Comparison of ENCODE assay signal across 12 cellular contexts in the genomic region with DNA sequence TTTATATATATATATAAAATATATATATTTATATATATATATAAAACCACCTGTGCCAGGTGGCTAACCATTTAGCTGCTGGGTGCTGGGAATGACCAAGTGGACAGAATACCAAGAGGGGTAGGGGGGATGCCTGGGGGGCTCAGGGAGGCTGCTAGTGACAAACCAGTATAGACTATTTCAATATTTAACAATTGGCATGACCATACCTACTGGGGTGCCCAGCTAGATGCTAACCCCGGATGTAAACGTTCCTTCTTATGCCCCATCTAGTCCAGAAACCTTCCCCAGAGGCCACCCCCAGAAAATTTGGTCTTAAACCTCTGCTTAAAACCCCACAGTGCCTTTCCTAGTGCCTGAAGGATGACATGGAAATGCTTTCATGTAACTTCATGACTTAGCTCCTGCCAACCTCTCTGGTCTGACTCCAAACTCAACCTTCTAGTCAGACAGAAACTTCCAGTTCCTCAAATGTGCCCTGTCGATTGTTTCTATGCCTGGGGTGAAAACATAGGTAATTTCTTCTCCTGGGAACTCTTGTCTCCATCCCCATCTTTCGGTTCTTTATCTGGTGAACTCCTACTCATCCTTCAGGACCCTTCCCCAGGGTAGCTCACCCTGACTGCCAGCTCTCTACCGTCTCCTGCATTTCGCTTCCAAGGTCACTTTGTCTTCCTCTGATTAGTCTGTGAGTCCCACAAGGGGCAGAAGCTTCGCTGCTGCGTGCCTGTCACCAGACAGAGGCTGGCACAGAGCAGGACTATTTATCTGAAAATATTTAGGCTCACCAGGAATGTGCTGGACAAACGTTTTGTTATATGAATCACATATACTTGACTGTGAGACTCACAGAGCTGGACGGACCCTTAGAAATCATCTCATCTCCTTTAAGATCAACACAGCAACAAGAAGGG. TPM values are rescaled to one million over a fixed set of nuclear protein-coding genes. Genes with fewer than 3 reads are reported as not detected.
DNase-seq lines count a peak whose midpoint lies in the region; ATAC-seq, FAIRE-seq and TF ChIP-seq lines count a peak whose summit lies in the region.
"Had no signal": no experiment of that assay in that cellular context is flagged by ENCODE, and none has a peak within 500 bp of the region (broad histone marks: within the 10 kb centered on the region; RNA-seq: fewer than 3 reads in every experiment).

No MANE protein-coding gene starts in this region.

- POLR2A ChIA-PET in SK-N-SH (lab: Yijun Ruan, JAX) (no interaction called here), PC-3 (lab: Charles Lee; ENCODE audit: unreplicated experiment) (no interaction called here)

- H3K9me3 ChIP-seq in heart right ventricle: no peaks in the 10 kb centered on the region
- H3K9me3 ChIP-seq in SK-N-SH: no peaks in the 10 kb centered on the region
- no peaks in the 10 kb centered on the region for H3K9me3 ChIP-seq in right atrium auricular region
- no peaks in the 10 kb centered on the region for H3K9me3 ChIP-seq in transverse colon
- H3K9me3 ChIP-seq in PC-3 (ENCODE audit: low read length): no peaks in the 10 kb centered on the region
- H3K9me3 ChIP-seq: neutrophil had no signal

- H3K79me2 ChIP-seq in SK-N-SH (ENCODE audit: insufficient read depth): no peaks in the 10 kb centered on the region
- H3K79me2 ChIP-seq in PC-3 (ENCODE audit: low read length): no peaks in the 10 kb centered on the region

- no peak for ATAC-seq in heart right ventricle
- no peak for ATAC-seq in Right ventricle myocardium inferior
- no peak; the same call in 1 of the 2 replicates for ATAC-seq in PC-3

- no peak for TF ChIP-seq RAD21 in SK-N-SH (IDR thresholded peaks at IDR 0.05; ENCODE audit: low read length)

- no peak for TF ChIP-seq POLR2A in transverse colon (IDR thresholded peaks at IDR 0.05)

- H3K27ac ChIP-seq in heart right ventricle: peak overlapping the region in 6 of 10 donors; percentile 3 to 91 (median 90)
- H3K27ac ChIP-seq in SK-N-SH (ENCODE audit: low read depth in 2 of 2, low read length in 1 of 2): no peak overlapping the region
- H3K27ac ChIP-seq in right atrium auricular region: peak overlapping the region; percentile 87 to 91
- H3K27ac ChIP-seq in transverse colon: peak overlapping the region; percentile 81 to 89 (median 82)
- H3K27ac ChIP-seq in PC-3 (ENCODE audit: low read length): no peak overlapping the region
- H3K27ac ChIP-seq: C4-2B, neutrophil had no signal

- FAIRE-seq in HTR-8/SVneo (lab: Jason Lieb, UNC): no peak

- intact Hi-C loops in heart right ventricle (cut with DNase I): loop anchor here in 2 of 10 donors (5.0 kb wide), 2 partner anchors 47 to 52 kb away; a partner anchor contains a TSS
- intact Hi-C loops in Right ventricle myocardium inferior (cut with DNase I): no loop called here
- intact Hi-C loops in transverse colon (cut with DNase I; ENCODE audit: low total_unique reads): loop anchor here (5.0 kb wide), 1 partner anchor 52 kb away; a partner anchor contains a TSS
- intact Hi-C loops in PC-3 (cut with micrococcal nuclease): no loop called here

- no peak overlapping the region for H3K9ac ChIP-seq in SK-N-SH
- H3K9ac ChIP-seq in PC-3 (ENCODE audit: low read length): no peak overlapping the region

- H2AFZ ChIP-seq in SK-N-SH (ENCODE audit: low read depth) (no peak overlapping the region), PC-3 (ENCODE audit: low read length) (no peak overlapping the region)

- H3K4me3 ChIP-seq in heart right ventricle (no peak overlapping the region), SK-N-SH (ENCODE audit: low read depth in 2 of 2, low read length in 1 of 2) (no peak overlapping the region), right atrium auricular region (no peak overlapping the region), transverse colon (no peak overlapping the region), PC-3 (ENCODE audit: low read length) (no peak overlapping the region)

- H3K4me2 ChIP-seq in SK-N-SH (no peak overlapping the region), PC-3 (ENCODE audit: low read length) (no peak overlapping the region)

- H3K36me3 ChIP-seq in heart right ventricle (no peaks in the 10 kb centered on the region), SK-N-SH (replicated peaks in 1 of 2; ENCODE audit: control insufficient read depth in 1 of 2, insufficient read depth in 2 of 2, low read length in 1 of 2) (no peaks in the 10 kb centered on the region), right atrium auricular region (no peaks in the 10 kb centered on the region), transverse colon (no peaks in the 10 kb centered on the region), PC-3 (ENCODE audit: low read depth, low read length) (no peaks in the 10 kb centered on the region)
- H3K36me3 ChIP-seq: neutrophil had no signal

- peaks cover 9 to 64% (median 30%) of the 10 kb centered on the region in 9 donors for H3K4me1 ChIP-seq in heart right ventricle
- H3K4me1 ChIP-seq in SK-N-SH (ENCODE audit: control insufficient read depth in 1 of 2, insufficient read depth in 2 of 2, low read depth in 1 of 2, low read length in 1 of 2): no peaks in the 10 kb centered on the region; a peak in 1 of 4 replicates
- H3K4me1 ChIP-seq in right atrium auricular region: peaks cover 0 to 41% of the 10 kb centered on the region in 2 donors
- peaks cover 0 to 3% (median 0%) of the 10 kb centered on the region in 4 donors for H3K4me1 ChIP-seq in transverse colon
- H3K4me1 ChIP-seq in PC-3 (ENCODE audit: insufficient read depth, low read length): no peaks in the 10 kb centered on the region

- WGBS in heart right ventricle, 2 donors: 51 to 61% methylated on average over 10 of the region's 10 CpGs
- 66% methylated on average over 9 of the region's 10 CpGs for WGBS in SK-N-SH (ENCODE audit: low lambda C conversion rate)
- 53 to 60% methylated on average over 3 to 10 of the region's 10 CpGs for WGBS in transverse colon (ENCODE audit: low coverage in 1 of 2), 2 donors

- H4K20me1 ChIP-seq in SK-N-SH (ENCODE audit: insufficient read depth) (no peaks in the 10 kb centered on the region), PC-3 (ENCODE audit: low read length) (no peaks in the 10 kb centered on the region)

- TF ChIP-seq EP300 in SK-N-SH (IDR thresholded peaks at IDR 0.05; ENCODE audit: borderline replicate concordance in 1 of 2, low read depth in 1 of 2, low read length in 1 of 2) (no peak), transverse colon (IDR thresholded peaks at IDR 0.05; ENCODE audit: low read depth) (no peak)

- CTCF ChIA-PET in SK-N-SH (lab: Yijun Ruan, JAX) (interaction anchor here (0.6 to 5.2 kb wide), 5 partner anchors 18 to 95 kb away, joined by 3 to 28 read pairs (median 3); no protein-coding TSS in a partner anchor), PC-3 (lab: Charles Lee) (no interaction called here)

- TF ChIP-seq CTCF in heart right ventricle (IDR thresholded peaks at IDR 0.05) (no peak), SK-N-SH (IDR thresholded peaks at IDR 0.05) (no peak), right atrium auricular region (IDR thresholded peaks at IDR 0.05) (no peak), transverse colon (IDR thresholded peaks at IDR 0.05) (no peak), PC-3 (conservative IDR thresholded peaks at IDR 0.05; ENCODE audit: low read depth, low read length) (no peak)

- in situ Hi-C loops in transverse colon (cut with MboI; ENCODE audit: low pct_ligation_motif_present in 1 of 4, low pct_unique_long_range_greater_than_20kb in 1 of 4, low sequenced_read_pairs in 3 of 4): no loop called here

- H3K9me2 ChIP-seq in SK-N-SH (no peaks in the 10 kb centered on the region), PC-3 (replicated peaks; ENCODE audit: low read length) (no peaks in the 10 kb centered on the region)

- no peak for DNase-seq in heart right ventricle
- DNase-seq in Right ventricle myocardium inferior (ENCODE audit: missing footprints): no peak
- DNase-seq in SK-N-SH: peak; percentile 59
- DNase-seq in right atrium auricular region (ENCODE audit: low spot score): no peak
- DNase-seq in transverse colon: no peak
- no peak for DNase-seq in HTR-8/SVneo (ENCODE audit: insufficient read length, low spot score)
- DNase-seq in PC-3: no peak
- no peak for DNase-seq in NCI-H2029 treated with DMSO at 0.1 percent for 48 hours (lab: John Stamatoyannopoulos, UW)
- DNase-seq: activated CD4-positive, CD25-positive, alpha-beta regulatory T cell treated with anti-CD3 and anti-CD28 coated beads, Interleukin-2, amount 50 U/mL, for 72 hours; NCI-H510A treated with DMSO at 0.1 percent for 48 hours had no signal

- H3K27me3 ChIP-seq in heart right ventricle (peaks cover 0 to under 1% (median 0%) of the 10 kb centered on the region in 7 donors), SK-N-SH (ENCODE audit: insufficient read depth) (no peaks in the 10 kb centered on the region), right atrium auricular region (no peaks in the 10 kb centered on the region), transverse colon (peaks cover 9% of the 10 kb centered on the region), PC-3 (ENCODE audit: low read length) (no peaks in the 10 kb centered on the region)

- H3F3A ChIP-seq in SK-N-SH (replicated peaks; ENCODE audit: insufficient read depth): no peaks in the 10 kb centered on the region
- no peaks in the 10 kb centered on the region for H3F3A ChIP-seq in PC-3 (ENCODE audit: low read length, unreplicated experiment)

- no TSS peak for BruUV-seq in PC-3 (replicated peaks; lab: Mats Ljungman, UMichigan)

TF ChIP-seq in SK-N-SH, 30 proteins besides CTCF, POLR2A, EP300 and RAD21 (continues in another document):
- no peak for TF ChIP-seq JUND (IDR thresholded peaks at IDR 0.05)
- TF ChIP-seq, protein P1, sequence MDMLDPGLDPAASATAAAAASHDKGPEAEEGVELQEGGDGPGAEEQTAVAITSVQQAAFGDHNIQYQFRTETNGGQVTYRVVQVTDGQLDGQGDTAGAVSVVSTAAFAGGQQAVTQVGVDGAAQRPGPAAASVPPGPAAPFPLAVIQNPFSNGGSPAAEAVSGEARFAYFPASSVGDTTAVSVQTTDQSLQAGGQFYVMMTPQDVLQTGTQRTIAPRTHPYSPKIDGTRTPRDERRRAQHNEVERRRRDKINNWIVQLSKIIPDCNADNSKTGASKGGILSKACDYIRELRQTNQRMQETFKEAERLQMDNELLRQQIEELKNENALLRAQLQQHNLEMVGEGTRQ (IDR thresholded peaks at IDR 0.05; ENCODE audit: borderline replicate concordance, low read depth, low read length): no peak

RNA-seq across cellular contexts. Expression of a gene that starts 51.8 kb away (rescaled TPM):
- 100 to 1,000 TPM in 9 of 10 donors, 10 to 100 TPM in 1; 97.2 to 215 (median 152) TPM for total RNA-seq in heart right ventricle
- polyA plus RNA-seq in heart right ventricle: 10 to 100 TPM; 61.9 to 94.7 TPM
- total RNA-seq in Right ventricle myocardium inferior: 197 TPM
- 0.67 and 0.75 TPM in 2 replicates for polyA plus RNA-seq in SK-N-SH (2012; rRNA removed)
- polyA plus RNA-seq in SK-N-SH (2012; cell fraction: cytosol; rRNA removed): 0.44 and 0.58 TPM in 2 replicates
- polyA plus RNA-seq in SK-N-SH (2012; cell fraction: nucleus; rRNA removed): 0.66 and 0.74 TPM in 2 replicates
- 100 to 1,000 TPM; 131 to 168 TPM for total RNA-seq in right atrium auricular region
- 100 to 1,000 TPM in 1 of 4 donors, 10 to 100 TPM in 2, 1 to 10 TPM in 1; 9.8 to 216 (median 18.3) TPM for total RNA-seq in transverse colon
- 15.5 and 15.8 TPM in 2 replicates for total RNA-seq in PC-3 (2014; rRNA removed)

Comparison
In these comparisons a context has a peak if more than half of its experiments do, and no peak if none do; other contexts are left out.
1. H3K27ac ChIP-seq: peak in heart right ventricle (6 of 10), right atrium auricular region (2 of 2) and transverse colon (4 of 4); none in SK-N-SH (0 of 2) and PC-3 (single experiment).